ENCODE assay signal across 8 cellular contexts in genomic region chr6:11317885-11318771, GRCh38.
DNase-seq lines count a peak whose midpoint lies in the region; ATAC-seq, FAIRE-seq and TF ChIP-seq lines count a peak whose summit lies in the region.

No MANE protein-coding gene starts in this region.

- H3K9ac ChIP-seq in endodermal cell (ENCODE audit: extremely low read depth, low read length, poor library complexity, severe bottlenecking): no peak overlapping the region

- peak; percentile 29 for DNase-seq in A673 (ENCODE audit: low spot score)
- peak; percentile 82 for DNase-seq in HTR-8/SVneo (ENCODE audit: insufficient read length, low spot score)
- peak; percentile 72 to 77 for DNase-seq in activated CD4-positive, alpha-beta T cell treated with anti-CD3 and anti-CD28 coated beads, Interleukin-2, amount 50 U/mL, for 4 hours
- DNase-seq in endodermal cell: peak; percentile 62
- DNase-seq in stimulated activated effector memory CD8-positive, alpha-beta T cell treated with anti-CD3 and anti-CD28 coated beads, Interleukin-12 subunit alpha, Interleukin-12 subunit beta, amount 100 ng/mL, for 72 hours (ENCODE audit: low spot score in 2 of 2): peak; percentile 38 to 84
- DNase-seq in retina: no peak

- peaks cover 3% of the 10 kb centered on the region for H3K4me1 Mint-ChIP-seq in endodermal cell
- peaks cover 24% of the 10 kb centered on the region for H3K4me1 Mint-ChIP-seq in nephron
- H3K4me1 Mint-ChIP-seq in stimulated activated effector memory CD8-positive, alpha-beta T cell treated with anti-CD3 and anti-CD28 coated beads, Interleukin-12 subunit alpha, Interleukin-12 subunit beta, amount 100 ng/mL, for 72 hours: peaks cover 68% of the 10 kb centered on the region

- H3K27me3 ChIP-seq in A673 (replicated peaks; ENCODE audit: insufficient read depth, low read depth, low read length, poor library complexity) (no peaks in the 10 kb centered on the region), endodermal cell (ENCODE audit: control insufficient read depth, insufficient read depth, low read length, poor library complexity, severe bottlenecking) (no peaks in the 10 kb centered on the region)

- H3K9me3 Mint-ChIP-seq in endodermal cell (peaks cover 7% of the 10 kb centered on the region), nephron (no peaks in the 10 kb centered on the region)
- peaks cover 2% of the 10 kb centered on the region for H3K9me3 Mint-ChIP-seq in stimulated activated effector memory CD8-positive, alpha-beta T cell treated with anti-CD3 and anti-CD28 coated beads, Interleukin-12 subunit alpha, Interleukin-12 subunit beta, amount 100 ng/mL, for 72 hours

- TF ChIP-seq CTCF in A673 (conservative IDR thresholded peaks at IDR 0.05; ENCODE audit: low read depth, low read length): no peak
- TF ChIP-seq CTCF in endodermal cell (conservative IDR thresholded peaks at IDR 0.05): no peak
- TF ChIP-seq CTCF in nephron (IDR thresholded peaks at IDR 0.05; ENCODE audit: unreplicated experiment in 3 of 3): no peak

- POLR2A ChIA-PET in A673 (lab: Charles Lee; ENCODE audit: low non-redundant PET): no interaction called here

- FAIRE-seq in HTR-8/SVneo (lab: Jason Lieb, UNC): peak; percentile 60

- H3K4me3 ChIP-seq in A673 (ENCODE audit: low read depth, low read length, poor library complexity, severe bottlenecking) (no peak overlapping the region), endodermal cell (ENCODE audit: low read length) (no peak overlapping the region)

- 80 to 84% methylated on average over 10 to 11 of the region's 11 CpGs for whole genome bisulfite sequencing in endodermal cell (ENCODE audit: insufficient coverage in 1 of 2, insufficient read length in 1 of 2), 2 experiments

- H3K36me3 ChIP-seq in A673 (ENCODE audit: insufficient read depth, low read length, poor library complexity, severe bottlenecking) (no peaks in the 10 kb centered on the region), endodermal cell (ENCODE audit: control insufficient read depth, insufficient read depth, low read length) (no peaks in the 10 kb centered on the region)

- H3K9me3 ChIP-seq in A673 (ENCODE audit: low read depth, low read length, poor library complexity, severe bottlenecking) (no peaks in the 10 kb centered on the region), endodermal cell (ENCODE audit: control insufficient read depth, low read length) (peaks cover 7% of the 10 kb centered on the region)

- H3K36me3 Mint-ChIP-seq in endodermal cell (ENCODE audit: low read depth) (no peaks in the 10 kb centered on the region), nephron (ENCODE audit: low read depth) (no peaks in the 10 kb centered on the region)
- peaks cover 20% of the 10 kb centered on the region for H3K36me3 Mint-ChIP-seq in stimulated activated effector memory CD8-positive, alpha-beta T cell treated with anti-CD3 and anti-CD28 coated beads, Interleukin-12 subunit alpha, Interleukin-12 subunit beta, amount 100 ng/mL, for 72 hours

- CTCF ChIA-PET in A673 (lab: Charles Lee): no interaction called here

- no TSS peak for BruUV-seq in A673 (replicated peaks; lab: Mats Ljungman, UMichigan)

- no peaks in the 10 kb centered on the region for H3K27me3 Mint-ChIP-seq in endodermal cell (ENCODE audit: insufficient read depth)
- no peaks in the 10 kb centered on the region for H3K27me3 Mint-ChIP-seq in nephron (ENCODE audit: low read depth)

- no peaks in the 10 kb centered on the region for H3K4me1 ChIP-seq in A673 (ENCODE audit: insufficient read depth, low read length, poor library complexity, severe bottlenecking)
- H3K4me1 ChIP-seq in endodermal cell (ENCODE audit: control insufficient read depth, insufficient read depth, low read length): no peaks in the 10 kb centered on the region

- H3K27ac ChIP-seq in A673 (ENCODE audit: low read depth, low read length, poor library complexity, severe bottlenecking) (no peak overlapping the region), endodermal cell (ENCODE audit: low read depth, low read length) (no peak overlapping the region)

- no peak overlapping the region for H3K27ac Mint-ChIP-seq in endodermal cell
- H3K27ac Mint-ChIP-seq in nephron: peak overlapping the region; percentile 50 to 95 (median 86)
- peak overlapping the region; percentile 74 for H3K27ac Mint-ChIP-seq in stimulated activated effector memory CD8-positive, alpha-beta T cell treated with anti-CD3 and anti-CD28 coated beads, Interleukin-12 subunit alpha, Interleukin-12 subunit beta, amount 100 ng/mL, for 72 hours

- intact Hi-C loops in A673 (cut with micrococcal nuclease; ENCODE audit: unreplicated experiment): no loop called here

- ATAC-seq in GM19372 (IDR thresholded peaks at IDR 0.05; ENCODE audit: low read depth, unreplicated experiment): peak; percentile 69
- ATAC-seq in stimulated activated effector memory CD8-positive, alpha-beta T cell treated with anti-CD3 and anti-CD28 coated beads, Interleukin-12 subunit alpha, Interleukin-12 subunit beta, amount 100 ng/mL, for 72 hours: peak; percentile 96

- no peak overlapping the region for H3K4me3 Mint-ChIP-seq in endodermal cell
- peak overlapping the region in 1 of 3 experiments; percentile 12 for H3K4me3 Mint-ChIP-seq in nephron
- H3K4me3 Mint-ChIP-seq in stimulated activated effector memory CD8-positive, alpha-beta T cell treated with anti-CD3 and anti-CD28 coated beads, Interleukin-12 subunit alpha, Interleukin-12 subunit beta, amount 100 ng/mL, for 72 hours: peak overlapping the region; percentile 27
